9 cellular contexts compared by ENCODE assay signal in genomic region chr19:8336072-8336569, GRCh38. TPM values are rescaled to one million over a fixed set of nuclear protein-coding genes. Genes with fewer than 3 reads are reported as not detected.
DNase-seq lines count a peak whose midpoint lies in the region; ATAC-seq, FAIRE-seq and TF ChIP-seq lines count a peak whose summit lies in the region.
"Had no signal": no experiment of that assay in that cellular context is flagged by ENCODE, and none has a peak within 500 bp of the region (broad histone marks: within the 10 kb centered on the region; RNA-seq: fewer than 3 reads in every experiment).

No MANE protein-coding gene starts in this region.

- H3K4me1 Mint-ChIP-seq in activated T-cell treated with anti-CD3 and anti-CD28 coated beads, Interleukin-2, amount 50 U/mL, for 72 hours (ENCODE audit: low read depth), result peaks cover 6% of the 10 kb centered on the region
- peaks cover 28% of the 10 kb centered on the region for H3K4me1 Mint-ChIP-seq in stimulated activated naive CD8-positive, alpha-beta T cell treated with anti-CD3 and anti-CD28 coated beads, Interleukin-15, amount 100 ng/mL, for 72 hours
- no peaks in the 10 kb centered on the region for H3K4me1 Mint-ChIP-seq in Calu3 (ENCODE audit: low read depth, unreplicated experiment)

- H4K91ac ChIP-seq in H1 (replicated peaks; ENCODE audit: insufficient read length, low read length), result no peak overlapping the region

- no peaks in the 10 kb centered on the region for H3K9me3 ChIP-seq in H1 (ENCODE audit: insufficient read depth in 2 of 2, low read depth in 1 of 2, low read length in 1 of 2)

- H3K27me3 Mint-ChIP-seq in activated T-cell treated with anti-CD3 and anti-CD28 coated beads, Interleukin-2, amount 50 U/mL, for 72 hours (ENCODE audit: low read depth), result peaks cover 36% of the 10 kb centered on the region
- H3K27me3 Mint-ChIP-seq in stimulated activated naive CD8-positive, alpha-beta T cell treated with anti-CD3 and anti-CD28 coated beads, Interleukin-15, amount 100 ng/mL, for 72 hours, result peaks cover 67% of the 10 kb centered on the region
- peaks cover 22% of the 10 kb centered on the region for H3K27me3 Mint-ChIP-seq in Calu3 (ENCODE audit: unreplicated experiment)

- no peak for TF ChIP-seq EP300 in H1 (IDR thresholded peaks at IDR 0.05; ENCODE audit: borderline replicate concordance in 1 of 2, low read depth in 2 of 2, low read length in 2 of 2)

- H3K23ac ChIP-seq in H1 (ENCODE audit: insufficient read length), result no peak overlapping the region

- H3K36me3 ChIP-seq in H1 (ENCODE audit: control insufficient read depth in 2 of 4, insufficient read depth in 4 of 4, low read length in 3 of 4), result 0 out of 8 replicates have a peak, but pooled peaks cover 0 to 4% (median 0%) of the 10 kb centered on the region in 4 experiments

- no peak overlapping the region for H2BK12ac ChIP-seq in H1 (ENCODE audit: low read depth, low read length)

- H2BK120ac ChIP-seq in H1 (replicated peaks; ENCODE audit: low read depth, low read length), result no peak overlapping the region

- peak overlapping the region in 1 of 2 experiments; percentile 81; a peak in 2 of 4 replicates for H3K4me2 ChIP-seq in H1 (ENCODE audit: insufficient read depth in 1 of 2, low read depth in 2 of 2, low read length in 2 of 2)

- H3K79me2 ChIP-seq in H1 (ENCODE audit: control insufficient read depth in 1 of 2, insufficient read depth in 2 of 2, low read length in 2 of 2), result no peaks in the 10 kb centered on the region

- no peak overlapping the region for H4K5ac ChIP-seq in H1 (ENCODE audit: insufficient read length, low read depth, low read length)

- no peak for TF ChIP-seq POLR2A in H1 (IDR thresholded peaks at IDR 0.05; ENCODE audit: control extremely low read depth in 1 of 2, low read depth in 2 of 2, low read length in 2 of 2)

- peak overlapping the region; percentile 62 to 68 for H3K4me3 Mint-ChIP-seq in activated T-cell treated with anti-CD3 and anti-CD28 coated beads, Interleukin-2, amount 50 U/mL, for 72 hours
- H3K4me3 Mint-ChIP-seq in stimulated activated naive CD8-positive, alpha-beta T cell treated with anti-CD3 and anti-CD28 coated beads, Interleukin-15, amount 100 ng/mL, for 72 hours, result peak overlapping the region; percentile 57 to 70
- no peak overlapping the region for H3K4me3 Mint-ChIP-seq in Calu3 (ENCODE audit: low read depth, unreplicated experiment)

- H2BK5ac ChIP-seq in H1 (ENCODE audit: low read depth, low read length), result no peak overlapping the region

- WGBS in H1 (ENCODE audit: extremely low coverage in 1 of 2, insufficient coverage in 1 of 2, insufficient read length in 1 of 2, insufficient replicate concordance in 2 of 2, low coverage in 1 of 2, low lambda C conversion rate in 2 of 2, missing lambda C conversion rate in 1 of 2), 2 experiments, result 72% methylated on average over 23 of the region's 27 CpGs; no CpG with 5 or more reads in 1 of the 2 experiments

- no peak overlapping the region for H3K18ac ChIP-seq in H1 (ENCODE audit: extremely low read depth, low read length)

- H3K4me1 ChIP-seq in H1 (replicated peaks in 1 of 4; ENCODE audit: control insufficient read depth in 3 of 4, insufficient read depth in 4 of 4, low read length in 3 of 4), result peaks cover 0 to 21% (median 10%) of the 10 kb centered on the region in 4 experiments; a peak in 6 of 7 replicates

- H3K27ac ChIP-seq in H1 (ENCODE audit: low read depth, low read length), result no peak overlapping the region

- DNase-seq in activated T-cell treated with anti-CD3 and anti-CD28 coated beads, Interleukin-2, amount 50 U/mL, for 72 hours, result no peak
- DNase-seq in activated T-cell treated with anti-CD3 and anti-CD28 coated beads, Interleukin-2, amount 50 U/mL, for 1 hour, result no peak
- DNase-seq in NCI-H226 (peak; percentile 35), H1 (ENCODE audit: low read depth in 1 of 2, low spot score in 2 of 2) (peak in 1 of 2 experiments; percentile 49), Calu3 (no peak)
- DNase-seq in stimulated activated naive CD8-positive, alpha-beta T cell treated with anti-CD3 and anti-CD28 coated beads, Interleukin-15, amount 100 ng/mL, for 72 hours, result no peak
- DNase-seq: NCI-H1694 treated with DMSO at 0.1 percent for 48 hours had no signal

- H2AK5ac ChIP-seq in H1 (ENCODE audit: low read depth, low read length), result no peak overlapping the region

- no peak overlapping the region for H2BK20ac ChIP-seq in H1 (ENCODE audit: low read length)

- H4K20me1 ChIP-seq in H1 (replicated peaks in 1 of 2; ENCODE audit: control insufficient read depth in 1 of 2, insufficient read depth in 2 of 2, low read length in 2 of 2), result peaks cover 0 to 2% of the 10 kb centered on the region in 2 experiments

- H3K9me3 Mint-ChIP-seq in activated T-cell treated with anti-CD3 and anti-CD28 coated beads, Interleukin-2, amount 50 U/mL, for 72 hours, result no peaks in the 10 kb centered on the region
- H3K9me3 Mint-ChIP-seq in stimulated activated naive CD8-positive, alpha-beta T cell treated with anti-CD3 and anti-CD28 coated beads, Interleukin-15, amount 100 ng/mL, for 72 hours, result no peaks in the 10 kb centered on the region
- no peaks in the 10 kb centered on the region for H3K9me3 Mint-ChIP-seq in Calu3 (ENCODE audit: low read depth, unreplicated experiment)

- TF ChIP-seq CTCF in H1 (IDR thresholded peaks at IDR 0.05; ENCODE audit: control extremely low read depth in 1 of 3, insufficient read depth in 1 of 3, low read depth in 1 of 3, low read length in 3 of 3) (no peak), Calu3 (IDR thresholded peaks at IDR 0.05; ENCODE audit: unreplicated experiment) (no peak)

- peaks cover 16% of the 10 kb centered on the region; the same call in 1 of the 2 replicates for H3K23me2 ChIP-seq in H1 (ENCODE audit: low read depth, low read length)

- H3K56ac ChIP-seq in H1 (replicated peaks; ENCODE audit: insufficient read length, low read depth, low read length), result no peak overlapping the region

- intact Hi-C loops in Calu3 (cut with micrococcal nuclease; ENCODE audit: unreplicated experiment), result no loop called here

- H2BK15ac ChIP-seq in H1 (ENCODE audit: low read length), result no peak overlapping the region

- no peaks in the 10 kb centered on the region for H3K79me1 ChIP-seq in H1 (ENCODE audit: low read depth, low read length)

- peak overlapping the region; percentile 17; the same call in 1 of the 2 replicates for H4K8ac ChIP-seq in H1 (ENCODE audit: extremely low read depth, insufficient read depth, low read length)

- H3K4ac ChIP-seq in H1 (replicated peaks; ENCODE audit: insufficient read length, low read depth, low read length), result no peak overlapping the region

- no TSS peak for BruUV-seq in Calu3 (replicated peaks; lab: Mats Ljungman, UMichigan)

- no peak for TF ChIP-seq RAD21 in H1 (IDR thresholded peaks at IDR 0.05 in 1 of 2, conservative IDR thresholded peaks at IDR 0.05 in 1 of 2; ENCODE audit: low read depth in 2 of 2, low read length in 2 of 2)

- CTCF ChIA-PET in H1 (lab: Charles Lee; ENCODE audit: partially characterized antibody), result interaction anchor here (0.6 to 3.7 kb wide), 8 partner anchors 8 to 73 kb away, joined by 3 to 32 read pairs (median 4); partner anchors contain the start of genes NDUFA7 and RPS28
- CTCF ChIA-PET in Calu3 (lab: Charles Lee), result interaction anchor here (0.7 to 1.0 kb wide), 3 partner anchors 18 to 105 kb away, joined by 3 to 4 read pairs (median 3); no protein-coding TSS in a partner anchor

- H3K27me3 ChIP-seq in H1 (replicated peaks in 1 of 4; ENCODE audit: control insufficient read depth in 3 of 4, extremely low read depth in 1 of 4, insufficient read depth in 3 of 4, low read length in 3 of 4), result peaks cover 21 to 38% (median 33%) of the 10 kb centered on the region in 4 experiments

- no peak for ATAC-seq in activated T-cell treated with anti-CD3 and anti-CD28 coated beads, Interleukin-2, amount 50 U/mL, for 72 hours (replicated peaks in 1 of 2)
- no peak for ATAC-seq in stimulated activated naive CD8-positive, alpha-beta T cell treated with anti-CD3 and anti-CD28 coated beads, Interleukin-15, amount 100 ng/mL, for 72 hours
- no peak for ATAC-seq in HG02938 (IDR thresholded peaks at IDR 0.05; ENCODE audit: unreplicated experiment)
- ATAC-seq in GM18858 (IDR thresholded peaks at IDR 0.05; ENCODE audit: unreplicated experiment), result no peak

- H3K36me3 Mint-ChIP-seq in activated T-cell treated with anti-CD3 and anti-CD28 coated beads, Interleukin-2, amount 50 U/mL, for 72 hours (ENCODE audit: insufficient read depth in 2 of 2), result no peaks in the 10 kb centered on the region
- peaks cover 5% of the 10 kb centered on the region for H3K36me3 Mint-ChIP-seq in Calu3 (ENCODE audit: insufficient read depth, unreplicated experiment)

- no peak overlapping the region for H2AFZ ChIP-seq in H1 (ENCODE audit: low read length)

- POLR2A ChIA-PET in H1 (lab: Charles Lee; ENCODE audit: partially characterized antibody), result interaction anchor here (0.9 to 27.1 kb wide), 5 partner anchors 8 to 27 kb away, joined by 3 to 583 read pairs (median 5); partner anchors contain the start of genes ANGPTL4, CD320, NDUFA7 and RPS28

- no peak for FAIRE-seq in H1 (lab: Jason Lieb, UNC)

- no peak overlapping the region for H3K27ac Mint-ChIP-seq in activated T-cell treated with anti-CD3 and anti-CD28 coated beads, Interleukin-2, amount 50 U/mL, for 72 hours
- H3K27ac Mint-ChIP-seq in stimulated activated naive CD8-positive, alpha-beta T cell treated with anti-CD3 and anti-CD28 coated beads, Interleukin-15, amount 100 ng/mL, for 72 hours, result no peak overlapping the region
- no peak overlapping the region for H3K27ac Mint-ChIP-seq in Calu3 (ENCODE audit: unreplicated experiment)

- peak overlapping the region in 1 of 4 experiments; percentile 56; a peak in 1 of 8 replicates for H3K4me3 ChIP-seq in H1 (ENCODE audit: extremely low read depth in 1 of 4, insufficient read depth in 2 of 4, low read depth in 3 of 4, low read length in 4 of 4)

- no peak overlapping the region for H3K9ac ChIP-seq in H1 (replicated peaks in 1 of 4; ENCODE audit: extremely low read depth in 1 of 4, low read depth in 3 of 4, low read length in 3 of 4)

- no peak overlapping the region for H3K14ac ChIP-seq in H1 (ENCODE audit: insufficient read length)

RNA-seq across cellular contexts. Expression of gene KANK3, which starts 6.9 kb away (rescaled TPM):
- 1 to 10 TPM in 1 of 2 donors, under 1 TPM in 1; 0.99 to 1.6 TPM for total RNA-seq in activated T-cell treated with anti-CD3 and anti-CD28 coated beads, Interleukin-2, amount 50 U/mL, for 72 hours
- 2.3 and 2.5 TPM in 2 replicates for total RNA-seq in H1 (2021; fragmentation: NEBNext Ultra II Directional; extraction: Animal tissue kit (Norgen Biotek cat#: 25700))
- 4.2 and 5.7 TPM in 2 replicates for polyA plus RNA-seq in H1 (2011; rRNA removed)
- polyA plus RNA-seq in H1 (2011; cell fraction: cytosol; rRNA removed), result 5.0 TPM
- 12.0 TPM for polyA plus RNA-seq in H1 (2011; cell fraction: nucleus; rRNA removed)
- 0.87 to 3.6 TPM (median 2.5 TPM) in 4 replicates for polyA plus RNA-seq in H1 (2012, experiment 1 of 2)
- 2.3 TPM for polyA plus RNA-seq in H1 (2012, experiment 2 of 2)
- polyA plus RNA-seq in H1 (2013, experiment 1 of 2), result 2.8 TPM
- 2.4 TPM for polyA plus RNA-seq in H1 (2013, experiment 2 of 2)
- 1.3 and 1.8 TPM in 2 replicates for polyA minus RNA-seq in H1 (2011; rRNA and poly(A)+ RNA removed)
- polyA minus RNA-seq in H1 (2011; cell fraction: cytosol; rRNA and poly(A)+ RNA removed), result 1.8 TPM
- 5.1 TPM for polyA minus RNA-seq in H1 (2011; cell fraction: nucleus; rRNA and poly(A)+ RNA removed)
- 0.17 TPM in 1 of 2 replicates, not detected in the other for total RNA-seq in Calu3 (2022)

RNA-seq across cellular contexts. Expression of gene RPS28, which starts 14.8 kb away (rescaled TPM):
- total RNA-seq in activated T-cell treated with anti-CD3 and anti-CD28 coated beads, Interleukin-2, amount 50 U/mL, for 72 hours, result 1,000 to 10,000 TPM; 2,463 to 2,605 TPM
- total RNA-seq in H1 (2021; fragmentation: NEBNext Ultra II Directional; extraction: Animal tissue kit (Norgen Biotek cat#: 25700)), result 1,699 and 1,856 TPM in 2 replicates
- 1,241 and 1,463 TPM in 2 replicates for polyA plus RNA-seq in H1 (2011; rRNA removed)
- polyA plus RNA-seq in H1 (2011; cell fraction: cytosol; rRNA removed), result 911 TPM
- polyA plus RNA-seq in H1 (2011; cell fraction: nucleus; rRNA removed), result 1,496 TPM
- 1,932 to 3,464 TPM (median 2,952 TPM) in 4 replicates for polyA plus RNA-seq in H1 (2012, experiment 1 of 2)
- 2,064 TPM for polyA plus RNA-seq in H1 (2012, experiment 2 of 2)
- polyA plus RNA-seq in H1 (2013, experiment 1 of 2), result 2,031 TPM
- 2,005 TPM for polyA plus RNA-seq in H1 (2013, experiment 2 of 2)
- 138 and 228 TPM in 2 replicates for polyA minus RNA-seq in H1 (2011; rRNA and poly(A)+ RNA removed)
- polyA minus RNA-seq in H1 (2011; cell fraction: cytosol; rRNA and poly(A)+ RNA removed), result 374 TPM
- polyA minus RNA-seq in H1 (2011; cell fraction: nucleus; rRNA and poly(A)+ RNA removed), result 152 TPM
- total RNA-seq in Calu3 (2022), result 565 and 595 TPM in 2 replicates

RNA-seq across cellular contexts. Expression of gene NDUFA7, which starts 14.9 kb away (rescaled TPM):
- 10 to 100 TPM; 59.4 to 62.5 TPM for total RNA-seq in activated T-cell treated with anti-CD3 and anti-CD28 coated beads, Interleukin-2, amount 50 U/mL, for 72 hours
- 51.6 and 54.4 TPM in 2 replicates for total RNA-seq in H1 (2021; fragmentation: NEBNext Ultra II Directional; extraction: Animal tissue kit (Norgen Biotek cat#: 25700))
- polyA plus RNA-seq in H1 (2011; rRNA removed), result 285 and 286 TPM in 2 replicates
- 150 TPM for polyA plus RNA-seq in H1 (2011; cell fraction: cytosol; rRNA removed)
- polyA plus RNA-seq in H1 (2011; cell fraction: nucleus; rRNA removed), result 125 TPM
- polyA plus RNA-seq in H1 (2012, experiment 1 of 2), result 45.6 to 157 TPM (median 126 TPM) in 4 replicates
- 286 TPM for polyA plus RNA-seq in H1 (2012, experiment 2 of 2)
- 226 TPM for polyA plus RNA-seq in H1 (2013, experiment 1 of 2)
- polyA plus RNA-seq in H1 (2013, experiment 2 of 2), result 203 TPM
- polyA minus RNA-seq in H1 (2011; rRNA and poly(A)+ RNA removed), result 35.2 and 49.9 TPM in 2 replicates
- polyA minus RNA-seq in H1 (2011; cell fraction: cytosol; rRNA and poly(A)+ RNA removed), result 66.9 TPM
- polyA minus RNA-seq in H1 (2011; cell fraction: nucleus; rRNA and poly(A)+ RNA removed), result 41.1 TPM
- 38.2 and 44.5 TPM in 2 replicates for total RNA-seq in Calu3 (2022)

RNA-seq across cellular contexts. Expression of gene ANGPTL4, which starts 27.8 kb away (rescaled TPM):
- 1 to 10 TPM in 1 of 2 donors, under 1 TPM in 1; 0.89 to 5.0 TPM for total RNA-seq in activated T-cell treated with anti-CD3 and anti-CD28 coated beads, Interleukin-2, amount 50 U/mL, for 72 hours
- total RNA-seq in H1 (2021; fragmentation: NEBNext Ultra II Directional; extraction: Animal tissue kit (Norgen Biotek cat#: 25700)), result 1.8 and 2.3 TPM in 2 replicates
- 5.1 and 6.5 TPM in 2 replicates for polyA plus RNA-seq in H1 (2011; rRNA removed)
- polyA plus RNA-seq in H1 (2011; cell fraction: cytosol; rRNA removed), result 3.7 TPM
- polyA plus RNA-seq in H1 (2011; cell fraction: nucleus; rRNA removed), result 6.2 TPM
- polyA plus RNA-seq in H1 (2012, experiment 1 of 2), result 2.0 to 4.6 TPM (median 3.8 TPM) in 4 replicates
- 3.5 TPM for polyA plus RNA-seq in H1 (2012, experiment 2 of 2)
- 2.8 TPM for polyA plus RNA-seq in H1 (2013, experiment 1 of 2)
- 2.3 TPM for polyA plus RNA-seq in H1 (2013, experiment 2 of 2)
- polyA minus RNA-seq in H1 (2011; rRNA and poly(A)+ RNA removed), result 0.69 and 1.4 TPM in 2 replicates
- 1.5 TPM for polyA minus RNA-seq in H1 (2011; cell fraction: cytosol; rRNA and poly(A)+ RNA removed)
- polyA minus RNA-seq in H1 (2011; cell fraction: nucleus; rRNA and poly(A)+ RNA removed), result 6.7 TPM
- total RNA-seq in Calu3 (2022), result 0.97 and 1.6 TPM in 2 replicates

RNA-seq across cellular contexts. Expression of gene CD320, which starts 28.0 kb away (rescaled TPM):
- 10 to 100 TPM; 32.0 to 38.9 TPM for total RNA-seq in activated T-cell treated with anti-CD3 and anti-CD28 coated beads, Interleukin-2, amount 50 U/mL, for 72 hours
- total RNA-seq in H1 (2021; fragmentation: NEBNext Ultra II Directional; extraction: Animal tissue kit (Norgen Biotek cat#: 25700)), result 80.4 and 82.6 TPM in 2 replicates
- 157 and 228 TPM in 2 replicates for polyA plus RNA-seq in H1 (2011; rRNA removed)
- polyA plus RNA-seq in H1 (2011; cell fraction: cytosol; rRNA removed), result 149 TPM
- polyA plus RNA-seq in H1 (2011; cell fraction: nucleus; rRNA removed), result 105 TPM
- 36.7 to 80.9 TPM (median 78.1 TPM) in 4 replicates for polyA plus RNA-seq in H1 (2012, experiment 1 of 2)
- 73.8 TPM for polyA plus RNA-seq in H1 (2012, experiment 2 of 2)
- polyA plus RNA-seq in H1 (2013, experiment 1 of 2), result 99.0 TPM
- 110 TPM for polyA plus RNA-seq in H1 (2013, experiment 2 of 2)
- polyA minus RNA-seq in H1 (2011; rRNA and poly(A)+ RNA removed), result 15.3 and 18.8 TPM in 2 replicates
- polyA minus RNA-seq in H1 (2011; cell fraction: cytosol; rRNA and poly(A)+ RNA removed), result 36.3 TPM
- 20.9 TPM for polyA minus RNA-seq in H1 (2011; cell fraction: nucleus; rRNA and poly(A)+ RNA removed)
- total RNA-seq in Calu3 (2022), result 54.0 and 54.9 TPM in 2 replicates
